ENCODE assay signal across 30 cellular contexts in genomic region chr7:157975401-157976372, GRCh38.
"Had no signal": no experiment of that assay in that cellular context is flagged by ENCODE, and none has a peak within 500 bp of the region (broad histone marks: within the 10 kb centered on the region; RNA-seq: fewer than 3 reads in every experiment).

No MANE protein-coding gene starts in this region.

- H3K27me3 Mint-ChIP-seq: activated CD8-positive, alpha-beta memory T cell treated with anti-CD3 and anti-CD28 coated beads, Interleukin-2, amount 10 ng/mL, durations not matched to agents 7 days and 5 days; natural killer cell treated with Interleukin-12 subunit alpha and Interleukin-12 subunit beta and Interleukin-15 and Interleukin-18, amount 100 ng/mL, for 72 hours; type B pancreatic cell had no signal

- ATAC-seq: activated CD8-positive, alpha-beta memory T cell treated with anti-CD3 and anti-CD28 coated beads, Interleukin-2, amount 10 ng/mL, durations not matched to agents 7 days and 5 days; activated CD8-positive, alpha-beta T cell treated with anti-CD3 and anti-CD28 coated beads, Interleukin-2, amount 10 ng/mL, durations not matched to agents 7 days and 5 days; mucosa of descending colon; WTC11 had no signal

- H3K9me3 Mint-ChIP-seq: type B pancreatic cell had no signal

- H3K27me3 ChIP-seq: vagina had no signal

- H3K4me1 Mint-ChIP-seq: activated CD8-positive, alpha-beta memory T cell treated with anti-CD3 and anti-CD28 coated beads, Interleukin-2, amount 10 ng/mL, durations not matched to agents 7 days and 5 days; WTC11 had no signal

- H3K27ac ChIP-seq: left ventricle myocardium inferior, prostate gland, thoracic aorta, vagina had no signal

- H3K4me2 ChIP-seq: smooth muscle cell had no signal

- H3K9me3 ChIP-seq: prostate gland had no signal

- H3K36me3 Mint-ChIP-seq: activated CD8-positive, alpha-beta memory T cell treated with anti-CD3 and anti-CD28 coated beads, Interleukin-2, amount 10 ng/mL, durations not matched to agents 7 days and 5 days; type B pancreatic cell had no signal

- FAIRE-seq: endometrium, frontal cortex, islet of Langerhans had no signal

- H3K36me3 ChIP-seq: left ventricle myocardium inferior, prostate gland, thoracic aorta, vagina had no signal

- H3K4me3 ChIP-seq: left ventricle myocardium inferior, lung, mucosa of descending colon, prostate gland, smooth muscle cell, thoracic aorta, vagina had no signal

- H3K4me3 Mint-ChIP-seq: activated CD8-positive, alpha-beta memory T cell treated with anti-CD3 and anti-CD28 coated beads, Interleukin-2, amount 10 ng/mL, durations not matched to agents 7 days and 5 days; activated CD8-positive, alpha-beta T cell treated with anti-CD3 and anti-CD28 coated beads, Interleukin-2, amount 10 ng/mL, durations not matched to agents 7 days and 5 days; activated naive CD8-positive, alpha-beta T cell; brain; natural killer cell treated with Interleukin-12 subunit alpha and Interleukin-12 subunit beta and Interleukin-15 and Interleukin-18, amount 100 ng/mL, for 72 hours; type B pancreatic cell; WTC11 had no signal

- H3K4me1 ChIP-seq: left ventricle myocardium inferior, prostate gland, vagina had no signal

- DNase-seq: activated CD4-positive, alpha-beta T cell treated with anti-CD3 and anti-CD28 coated beads, Interleukin-2, amount 50 U/mL, for 1 hour; activated CD8-positive, alpha-beta memory T cell treated with anti-CD3 and anti-CD28 coated beads, Interleukin-2, amount 10 ng/mL, durations not matched to agents 7 days and 5 days; activated CD8-positive, alpha-beta T cell treated with anti-CD3 and anti-CD28 coated beads, Interleukin-2, amount 10 ng/mL, durations not matched to agents 7 days and 5 days; activated naive CD4-positive, alpha-beta T cell treated with Interleukin-2 at 50 U/mL for 16 hours; activated T-cell treated with anti-CD3 and anti-CD28 coated beads, Interleukin-2, amount 50 U/mL, for 48 hours; anterior cingulate cortex; central memory CD4-positive, alpha-beta T cell; dermis blood vessel endothelial cell; effector CD4-positive, alpha-beta T cell; left ventricle myocardium inferior; mesendoderm; mucosa of descending colon; stimulated activated CD4-positive, alpha-beta T cell treated with anti-CD3 and anti-CD28 coated beads, Interleukin-15, amount 100 ng/mL, for 24 hours; stimulated activated CD4-positive, alpha-beta T cell treated with anti-CD3 and anti-CD28 coated beads, Interleukin-2, amount 100 ng/mL, for 24 hours; stimulated activated naive CD4-positive, alpha-beta T cell treated with Interleukin-2 at 50 U/mL for 16 hours; T-helper 2 cell had no signal

- H3K27ac Mint-ChIP-seq: activated CD8-positive, alpha-beta memory T cell treated with anti-CD3 and anti-CD28 coated beads, Interleukin-2, amount 10 ng/mL, durations not matched to agents 7 days and 5 days; activated CD8-positive, alpha-beta T cell treated with anti-CD3 and anti-CD28 coated beads, Interleukin-2, amount 10 ng/mL, durations not matched to agents 7 days and 5 days; activated naive CD8-positive, alpha-beta T cell; activated T-helper 2 cell treated with anti-CD3 and anti-CD28 coated beads, Interferon-gamma antibody, Interleukin-2, Interleukin-4, amounts not matched to agents 10 μg/mL and 5 μg/mL and 100 μg/mL, durations not matched to agents 14 hours and 24 hours and 36 hours; brain; natural killer cell treated with Interleukin-12 subunit alpha and Interleukin-12 subunit beta and Interleukin-15 and Interleukin-18, amount 100 ng/mL, for 72 hours; type B pancreatic cell; WTC11 had no signal
